Comparison of ENCODE assay signal across 19 cellular contexts in the genomic region with DNA sequence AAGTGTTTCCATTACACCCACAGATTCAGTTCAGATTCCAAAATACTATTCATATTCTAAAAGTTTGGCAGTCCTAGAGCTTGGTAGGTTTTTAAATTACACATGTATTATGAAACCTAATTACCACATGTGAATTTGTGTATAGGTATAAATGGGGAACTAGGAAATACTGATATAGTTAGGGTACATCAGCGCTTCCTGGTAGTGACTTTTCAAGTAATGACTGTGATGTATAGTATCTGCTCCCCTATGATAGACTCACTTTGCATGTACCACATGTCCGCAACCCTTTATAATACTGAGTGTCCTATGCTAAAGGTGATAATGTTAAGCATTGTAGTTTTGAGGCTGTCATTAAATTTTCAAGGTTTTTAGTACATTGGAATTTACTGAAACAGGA. TPM values are rescaled to one million over a fixed set of nuclear protein-coding genes. Genes with fewer than 3 reads are reported as not detected.
A peak's percentile ranks its signal among the peaks of the same experiment; 100 is the strongest.
DNase-seq lines count a peak whose midpoint lies in the region; ATAC-seq and TF ChIP-seq lines count a peak whose summit lies in the region.
"Had no signal": no experiment of that assay in that cellular context is flagged by ENCODE, and none has a peak within 500 bp of the region (broad histone marks: within the 10 kb centered on the region; RNA-seq: fewer than 3 reads in every experiment).

No MANE protein-coding gene starts in this region.

- ATAC-seq in GM18868 (IDR thresholded peaks at IDR 0.05; ENCODE audit: unreplicated experiment) (peak; percentile 79), HG02642 (IDR thresholded peaks at IDR 0.05; ENCODE audit: poor library complexity, unreplicated experiment) (peak; percentile 66)
- ATAC-seq: activated naive CD8-positive, alpha-beta T cell treated with anti-CD3 and anti-CD28 coated beads, Interleukin-2, amount 50 U/mL, for 24 hours had no signal

- H3K9me2 ChIP-seq in Karpas-422 (replicated peaks; ENCODE audit: insufficient read depth, low read length) = no peaks in the 10 kb centered on the region

- no peak for TF ChIP-seq CTCF in GM10266 (IDR thresholded peaks at IDR 0.05; ENCODE audit: control insufficient read depth, insufficient read depth, low read depth, missing control alignments)

- no peak overlapping the region for H3K9ac ChIP-seq in Karpas-422 (ENCODE audit: low read length)

- H3K27ac ChIP-seq in Karpas-422 (ENCODE audit: low read length) = peak overlapping the region; percentile 11; the same call in 1 of the 2 replicates
- no peak overlapping the region for H3K27ac ChIP-seq in caudate nucleus (ENCODE audit: low read depth, low read length)
- H3K27ac ChIP-seq in effector memory CD4-positive, alpha-beta T cell (ENCODE audit: insufficient read depth, low read length, poor library complexity, severe bottlenecking) = no peak overlapping the region
- H3K27ac ChIP-seq: vagina had no signal

- no peaks in the 10 kb centered on the region for H3K9me3 ChIP-seq in Karpas-422 (ENCODE audit: low read length)
- H3K9me3 ChIP-seq in effector memory CD4-positive, alpha-beta T cell (ENCODE audit: control insufficient read depth, low read length) = no peaks in the 10 kb centered on the region
- H3K9me3 ChIP-seq: vagina had no signal

- no peaks in the 10 kb centered on the region for H4K20me1 ChIP-seq in Karpas-422 (ENCODE audit: insufficient read depth, low read depth, low read length)

- DNase-seq in GM10266 (ENCODE audit: extremely low spot score) (peak; percentile 60), Karpas-422 (peak; percentile 61), NCI-H510A treated with DMSO at 0.1 percent for 48 hours (lab: John Stamatoyannopoulos, UW) (no peak), caudate nucleus (lab: John Stamatoyannopoulos, UW) (no peak)
- DNase-seq in activated CD4-positive, alpha-beta T cell treated with anti-CD3 and anti-CD28 coated beads for 48 hours = no peak
- no peak for DNase-seq in effector memory CD4-positive, alpha-beta T cell
- DNase-seq: activated naive CD8-positive, alpha-beta T cell treated with anti-CD3 and anti-CD28 coated beads, Interleukin-2, amount 50 U/mL, for 24 hours; activated T-cell treated with anti-CD3 and anti-CD28 coated beads, Interleukin-2, amount 50 U/mL, for 24 hours; effector CD4-positive, alpha-beta T cell; Kasumi-1; mesenchymal stem cell; NCI-H1436 treated with DMSO at 0.1 percent for 48 hours; NCI-H2227 treated with DMSO at 0.1 percent for 48 hours; NK-92 treated with Interleukin-12 subunit alpha and Interleukin-12 subunit beta, amount 100 ng/mL, for 24 hours; retina; SIG-M5 had no signal

- H2AFZ ChIP-seq in Karpas-422 (ENCODE audit: low read length) = no peak overlapping the region

- H3K36me3 ChIP-seq in Karpas-422 (ENCODE audit: insufficient read depth, low read length) = peaks cover 14% of the 10 kb centered on the region; the same call in 1 of the 2 replicates
- H3K36me3 ChIP-seq in effector memory CD4-positive, alpha-beta T cell (ENCODE audit: control insufficient read depth, insufficient read depth, low read length) = peaks cover 5% of the 10 kb centered on the region
- H3K36me3 ChIP-seq: vagina had no signal

- peaks cover 74% of the 10 kb centered on the region for H3K79me2 ChIP-seq in Karpas-422 (ENCODE audit: low read length)

- H3K4me1 ChIP-seq in Karpas-422 (ENCODE audit: low read length) = peaks cover 20% of the 10 kb centered on the region
- H3K4me1 ChIP-seq in effector memory CD4-positive, alpha-beta T cell (ENCODE audit: control insufficient read depth, insufficient read depth, low read length, poor library complexity, severe bottlenecking) = no peaks in the 10 kb centered on the region

- H3K4me3 ChIP-seq in Karpas-422 (ENCODE audit: low read length) = no peak overlapping the region
- no peak overlapping the region for H3K4me3 ChIP-seq in effector memory CD4-positive, alpha-beta T cell (ENCODE audit: insufficient read depth, low read depth, low read length, poor library complexity, severe bottlenecking)
- H3K4me3 ChIP-seq: vagina had no signal

- H3K27me3 ChIP-seq in Karpas-422 (ENCODE audit: low read length) = no peaks in the 10 kb centered on the region
- no peaks in the 10 kb centered on the region for H3K27me3 ChIP-seq in effector memory CD4-positive, alpha-beta T cell (replicated peaks; ENCODE audit: control insufficient read depth, insufficient read depth, low read length, poor library complexity, severe bottlenecking)
- H3K27me3 ChIP-seq: vagina had no signal

- H3K4me2 ChIP-seq in Karpas-422 (ENCODE audit: low read depth, low read length, poor library complexity, severe bottlenecking) = no peak overlapping the region

RNA-seq across cellular contexts. Expression of a gene that starts 22.9 kb away (rescaled TPM):
- total RNA-seq in Karpas-422 (2014; rRNA removed; shearing (Covaris generic); ENCODE audit: low replicate concordance) = 58.8 and 67.0 TPM in 2 replicates

RNA-seq across cellular contexts. Expression of a gene that starts 33.1 kb away (rescaled TPM):
- 26.0 and 40.0 TPM in 2 replicates for total RNA-seq in Karpas-422 (2014; rRNA removed; shearing (Covaris generic); ENCODE audit: low replicate concordance)

Comparison
In these comparisons a context has a peak if more than half of its experiments do, and no peak if none do; other contexts are left out.
1. DNase-seq: peak in GM10266 (single experiment) and Karpas-422 (single experiment); none in activated CD4-positive, alpha-beta T cell treated with anti-CD3 and anti-CD28 coated beads for 48 hours (single experiment), NCI-H510A treated with DMSO at 0.1 percent for 48 hours (single experiment), caudate nucleus (0 of 61) and effector memory CD4-positive, alpha-beta T cell (0 of 3).